Comparison of ENCODE assay signal across 8 cellular contexts in genomic region chr10:133318494-133319127, GRCh38. TPM values are rescaled to one million over a fixed set of nuclear protein-coding genes. Genes with fewer than 3 reads are reported as not detected.
A peak's percentile ranks its signal among the peaks of the same experiment; 100 is the strongest.
DNase-seq lines count a peak whose midpoint lies in the region; ATAC-seq and TF ChIP-seq lines count a peak whose summit lies in the region.

No MANE protein-coding gene starts in this region.

- H3K27me3 Mint-ChIP-seq in activated naive CD4-positive, alpha-beta T cell treated with anti-CD3 and anti-CD28 coated beads, Interleukin-2, amount 10 ng/mL, durations not matched to agents 7 days and 5 days, result peaks cover 20% of the 10 kb centered on the region

- ATAC-seq in GM19438 (IDR thresholded peaks at IDR 0.05; ENCODE audit: low read depth, unreplicated experiment), result peak; percentile 92
- ATAC-seq in heart right ventricle, result peak; percentile 84 to 92 (median 86)

- H3K9me3 Mint-ChIP-seq in activated naive CD4-positive, alpha-beta T cell treated with anti-CD3 and anti-CD28 coated beads, Interleukin-2, amount 10 ng/mL, durations not matched to agents 7 days and 5 days, result peaks cover 3% of the 10 kb centered on the region

- H3K4me3 ChIP-seq in BJ (ENCODE audit: low read depth, low read length) (peak overlapping the region; percentile 36), heart right ventricle (peak overlapping the region in 8 of 10 donors; percentile 8 to 47 (median 38))

- H3K9me3 ChIP-seq in heart right ventricle, result peaks cover 0 to 5% (median 0%) of the 10 kb centered on the region in 11 donors

- H3K27me3 ChIP-seq in BJ (ENCODE audit: control insufficient read depth, insufficient read depth, low read length) (no peaks in the 10 kb centered on the region; the same call in 1 of the 2 replicates), heart right ventricle (peaks cover 0 to 25% (median 15%) of the 10 kb centered on the region in 7 donors)

- TF ChIP-seq CTCF in BJ (IDR thresholded peaks at IDR 0.05; ENCODE audit: insufficient read depth, low read depth, low read length) (peak; percentile 93), heart right ventricle (IDR thresholded peaks at IDR 0.05) (peak; percentile 18 to 85 (median 66))

- H3K36me3 ChIP-seq in BJ (ENCODE audit: control insufficient read depth, insufficient read depth, low read length) (no peaks in the 10 kb centered on the region), heart right ventricle (no peaks in the 10 kb centered on the region)

- peaks cover 8% of the 10 kb centered on the region for H3K4me1 Mint-ChIP-seq in activated naive CD4-positive, alpha-beta T cell treated with anti-CD3 and anti-CD28 coated beads, Interleukin-2, amount 10 ng/mL, durations not matched to agents 7 days and 5 days

- peak overlapping the region; percentile 35 for H3K4me3 Mint-ChIP-seq in activated naive CD4-positive, alpha-beta T cell treated with anti-CD3 and anti-CD28 coated beads, Interleukin-2, amount 10 ng/mL, durations not matched to agents 7 days and 5 days

- WGBS in heart right ventricle, 2 donors, result 7 to 8% methylated on average over 51 of the region's 51 CpGs

- H3K27ac Mint-ChIP-seq in activated naive CD4-positive, alpha-beta T cell treated with anti-CD3 and anti-CD28 coated beads, Interleukin-2, amount 10 ng/mL, durations not matched to agents 7 days and 5 days, result no peak overlapping the region

- DNase-seq in BJ (ENCODE audit: low read depth) (no peak), HuH-7.5 (ENCODE audit: low spot score) (peak; percentile 76), SK-MEL-5 (ENCODE audit: low read depth, low spot score) (peak; percentile 56), heart right ventricle (peak in 1 of 2 donors; percentile 63), renal cortical epithelial cell (ENCODE audit: low read depth) (peak; percentile 9), HPDE6-E6E7 (ENCODE audit: extremely low spot score) (no peak)
- peak; percentile 78 for DNase-seq in activated naive CD4-positive, alpha-beta T cell treated with anti-CD3 and anti-CD28 coated beads, Interleukin-2, amount 10 ng/mL, durations not matched to agents 7 days and 5 days

- in situ Hi-C loops in SK-MEL-5 (cut with HindIII; ENCODE audit: low pct_unique_long_range_greater_than_20kb, low sequenced_read_pairs), result no loop called here

- POLR2A ChIA-PET in BJ (lab: Charles Lee), result no interaction called here

- intact Hi-C loops in heart right ventricle (cut with DNase I), result loop anchor here in 1 of 10 donors (10.0 kb wide), 1 partner anchor 174 kb away; no protein-coding TSS in a partner anchor

- H3K36me3 Mint-ChIP-seq in activated naive CD4-positive, alpha-beta T cell treated with anti-CD3 and anti-CD28 coated beads, Interleukin-2, amount 10 ng/mL, durations not matched to agents 7 days and 5 days, result no peaks in the 10 kb centered on the region

- H3K27ac ChIP-seq in heart right ventricle, result no peak overlapping the region

- CTCF ChIA-PET in BJ (lab: Yijun Ruan, JAX), result interaction anchor here (0.6 to 1.1 kb wide), 6 partner anchors 8 to 173 kb away, joined by 3 to 4 read pairs (median 3); no protein-coding TSS in a partner anchor
- CTCF ChIA-PET in activated naive CD4-positive, alpha-beta T cell treated with anti-CD3 and anti-CD28 coated beads, Interleukin-2, amount 10 ng/mL, durations not matched to agents 7 days and 5 days (lab: Charles Lee), result interaction anchor here (0.6 to 1.6 kb wide), 4 partner anchors 11 to 176 kb away, joined by 3 to 7 read pairs (median 4); no protein-coding TSS in a partner anchor

- H3K4me1 ChIP-seq in heart right ventricle, result peaks cover 0 to 10% (median 6%) of the 10 kb centered on the region in 9 donors

RNA-seq across cellular contexts. Expression of gene ZNF511, which starts 9.9 kb away (rescaled TPM):
- polyA plus RNA-seq in BJ (2011; rRNA removed) (29.3 and 32.9 TPM in 2 replicates), heart right ventricle (100 to 1,000 TPM in 1 of 2 donors, 10 to 100 TPM in 1; 38.7 to 129 TPM)
- polyA minus RNA-seq in BJ (2011; rRNA and poly(A)+ RNA removed), result 9.9 and 17.7 TPM in 2 replicates
- 15.2 and 28.1 TPM in 2 replicates for total RNA-seq in SK-MEL-5 (2014; rRNA removed; shearing (Covaris generic))
- 21.8 and 33.5 TPM in 2 replicates for polyA plus RNA-seq in SK-MEL-5 (2015; cell fraction: cytosol; rRNA removed)
- 30.1 and 36.0 TPM in 2 replicates for polyA plus RNA-seq in SK-MEL-5 (2015; cell fraction: nucleus; rRNA removed)
- total RNA-seq in heart right ventricle (10 to 100 TPM; 30.6 to 54.6 (median 43.5) TPM), renal cortical epithelial cell (14.6 and 38.6 TPM in 2 replicates)

RNA-seq across cellular contexts. Expression of gene TUBGCP2, which starts 9.9 kb away (rescaled TPM):
- polyA plus RNA-seq in BJ (2011; rRNA removed) (44.2 and 55.8 TPM in 2 replicates), heart right ventricle (10 to 100 TPM; 37.5 to 77.6 TPM)
- 47.1 and 73.0 TPM in 2 replicates for polyA minus RNA-seq in BJ (2011; rRNA and poly(A)+ RNA removed)
- total RNA-seq in SK-MEL-5 (2014; rRNA removed; shearing (Covaris generic)), result 28.7 and 33.1 TPM in 2 replicates
- polyA plus RNA-seq in SK-MEL-5 (2015; cell fraction: cytosol; rRNA removed), result 32.5 and 36.9 TPM in 2 replicates
- 70.2 and 71.8 TPM in 2 replicates for polyA plus RNA-seq in SK-MEL-5 (2015; cell fraction: nucleus; rRNA removed)
- total RNA-seq in heart right ventricle (10 to 100 TPM; 31.5 to 48.3 (median 36.9) TPM), renal cortical epithelial cell (76.0 and 77.1 TPM in 2 replicates)

RNA-seq across cellular contexts. Expression of gene CALY, which starts 18.1 kb away (rescaled TPM):
- polyA plus RNA-seq in BJ (2011; rRNA removed) (0.31 and 0.91 TPM in 2 replicates), heart right ventricle (under 1 TPM in 1 of 2 donors, not detected in 1; 0.09 TPM)
- not detected in 2 replicates for polyA minus RNA-seq in BJ (2011; rRNA and poly(A)+ RNA removed)
- not detected in 2 replicates for total RNA-seq in SK-MEL-5 (2014; rRNA removed; shearing (Covaris generic))
- not detected in 2 replicates for polyA plus RNA-seq in SK-MEL-5 (2015; cell fraction: cytosol; rRNA removed)
- not detected in 2 replicates for polyA plus RNA-seq in SK-MEL-5 (2015; cell fraction: nucleus; rRNA removed)
- total RNA-seq in heart right ventricle (under 1 TPM in 1 of 10 donors, not detected in 9; 0.77 TPM), renal cortical epithelial cell (not detected in 2 replicates)

RNA-seq across cellular contexts. Expression of gene PRAP1, which starts 28.6 kb away (rescaled TPM):
- polyA plus RNA-seq in BJ (2011; rRNA removed) (not detected in 2 replicates), heart right ventricle (not detected)
- polyA minus RNA-seq in BJ (2011; rRNA and poly(A)+ RNA removed), result not detected in 2 replicates
- total RNA-seq in SK-MEL-5 (2014; rRNA removed; shearing (Covaris generic)), result not detected in 2 replicates
- polyA plus RNA-seq in SK-MEL-5 (2015; cell fraction: cytosol; rRNA removed), result not detected in 2 replicates
- polyA plus RNA-seq in SK-MEL-5 (2015; cell fraction: nucleus; rRNA removed), result not detected in 2 replicates
- total RNA-seq in heart right ventricle (not detected), renal cortical epithelial cell (not detected in 2 replicates)

RNA-seq across cellular contexts. Expression of gene FUOM, which starts 39.2 kb away (rescaled TPM):
- polyA plus RNA-seq in BJ (2011; rRNA removed), result 40.6 and 49.8 TPM in 2 replicates
- polyA minus RNA-seq in BJ (2011; rRNA and poly(A)+ RNA removed), result 6.6 and 7.2 TPM in 2 replicates
- total RNA-seq in SK-MEL-5 (2014; rRNA removed; shearing (Covaris generic)), result 22.1 and 30.2 TPM in 2 replicates
- 22.2 and 28.9 TPM in 2 replicates for polyA plus RNA-seq in SK-MEL-5 (2015; cell fraction: cytosol; rRNA removed)
- 14.1 and 28.3 TPM in 2 replicates for polyA plus RNA-seq in SK-MEL-5 (2015; cell fraction: nucleus; rRNA removed)
- 10 to 100 TPM in 2 of 10 donors, 1 to 10 TPM in 8; 2.0 to 13.5 (median 5.1) TPM for total RNA-seq in heart right ventricle
- 10 to 100 TPM; 16.5 to 17.0 TPM for polyA plus RNA-seq in heart right ventricle
- 6.3 and 56.8 TPM in 2 replicates for total RNA-seq in renal cortical epithelial cell

Comparison
In these comparisons a context has a peak if more than half of its experiments do, and no peak if none do; other contexts are left out.
1. DNase-seq: peak in HuH-7.5 (single experiment), SK-MEL-5 (single experiment), activated naive CD4-positive, alpha-beta T cell treated with anti-CD3 and anti-CD28 coated beads, Interleukin-2, amount 10 ng/mL, durations not matched to agents 7 days and 5 days (single experiment) and renal cortical epithelial cell (single experiment); none in BJ (single experiment) and HPDE6-E6E7 (single experiment).